ENCODE assay signal across 8 cellular contexts in the genomic region with DNA sequence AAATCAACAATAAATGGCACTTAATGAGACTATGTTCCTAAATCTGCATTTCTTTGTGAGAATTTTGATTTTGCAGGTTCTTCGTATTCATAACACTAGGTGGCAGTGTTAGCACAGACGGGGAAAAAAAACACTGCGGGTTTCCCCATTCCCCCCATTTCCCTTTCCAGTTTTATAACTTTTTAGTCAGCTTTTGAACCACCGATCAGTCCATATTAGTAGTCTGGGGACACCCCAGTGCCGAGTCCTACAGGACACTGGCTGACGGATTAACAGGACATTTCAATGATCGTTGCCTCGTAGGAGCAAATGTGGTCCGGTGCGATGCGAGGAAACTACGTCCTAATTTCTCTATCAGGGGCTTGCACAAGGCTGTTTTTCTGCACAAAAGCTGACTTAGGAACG.
DNase-seq lines count a peak whose midpoint lies in the region; ATAC-seq, FAIRE-seq and TF ChIP-seq lines count a peak whose summit lies in the region.

No MANE protein-coding gene starts in this region.

- H3K36me3 ChIP-seq in muscle layer of duodenum (ENCODE audit: control insufficient read depth in 1 of 2, insufficient read depth in 2 of 2, low read length in 2 of 2): no peaks in the 10 kb centered on the region

- peaks cover 2% of the 10 kb centered on the region for H3K36me3 Mint-ChIP-seq in T-helper 17 cell (ENCODE audit: low read depth)

- FAIRE-seq in HTR-8/SVneo (lab: Jason Lieb, UNC): no peak

- H3K4me3 Mint-ChIP-seq in T-helper 17 cell: peak overlapping the region; percentile 71

- DNase-seq in ELF-1 (ENCODE audit: low read depth, low spot score) (peak; percentile 36), HTR-8/SVneo (ENCODE audit: insufficient read length, low spot score) (peak; percentile 17), T-helper 17 cell (peak in 1 of 3 donors; percentile 5), dorsolateral prefrontal cortex (no peak), DMS114 treated with DMSO at 0.1 percent for 48 hours (lab: John Stamatoyannopoulos, UW; ENCODE audit: unreplicated experiment) (no peak)

- H3K27ac Mint-ChIP-seq in T-helper 17 cell: peak overlapping the region; percentile 53

- H3K27me3 Mint-ChIP-seq in T-helper 17 cell: peaks cover 21% of the 10 kb centered on the region

- peak overlapping the region in 1 of 59 donors; percentile 39 for H3K27ac ChIP-seq in dorsolateral prefrontal cortex
- H3K27ac ChIP-seq in muscle layer of duodenum (ENCODE audit: low read length): no peak overlapping the region

- peaks cover 9% of the 10 kb centered on the region for H3K4me1 Mint-ChIP-seq in T-helper 17 cell

- intact Hi-C loops in dorsolateral prefrontal cortex (cut with DNase I): loop anchor here (5.0 to 10.0 kb wide), 5 partner anchors 144 to 1104 kb away; no protein-coding TSS in a partner anchor

- peak; percentile 69 to 93 (median 82) for TF ChIP-seq CTCF in dorsolateral prefrontal cortex (IDR thresholded peaks at IDR 0.05 in 54 of 56, conservative IDR thresholded peaks at IDR 0.05 in 2 of 56; ENCODE audit: low read depth in 1 of 56, partially characterized antibody in 56 of 56)

- no peaks in the 10 kb centered on the region for H3K4me1 ChIP-seq in muscle layer of duodenum (ENCODE audit: control insufficient read depth in 1 of 2, insufficient read depth in 2 of 2, low read length in 2 of 2)

- peak overlapping the region in 57 of 59 donors; percentile 2 to 65 (median 47) for H3K4me3 ChIP-seq in dorsolateral prefrontal cortex
- peak overlapping the region; percentile 30 to 39 for H3K4me3 ChIP-seq in muscle layer of duodenum (ENCODE audit: low read depth in 1 of 2, low read length in 2 of 2)

- H3K27me3 ChIP-seq in dorsolateral prefrontal cortex (peaks cover 0 to 9% (median 0%) of the 10 kb centered on the region in 45 donors), muscle layer of duodenum (ENCODE audit: low read depth, low read length) (no peaks in the 10 kb centered on the region)

- H3K9me3 ChIP-seq in T-helper 17 cell (ENCODE audit: control insufficient read depth, low read length, poor library complexity, severe bottlenecking) (peaks cover 3% of the 10 kb centered on the region), muscle layer of duodenum (ENCODE audit: control insufficient read depth in 1 of 2, low read length in 2 of 2) (no peaks in the 10 kb centered on the region)

- peak; percentile 74 for ATAC-seq in T-helper 17 cell
- no peak for ATAC-seq in HG03159 (IDR thresholded peaks at IDR 0.05; ENCODE audit: unreplicated experiment)
- ATAC-seq in HG03045 (IDR thresholded peaks at IDR 0.05; ENCODE audit: unreplicated experiment): no peak

Comparison
In these comparisons a context has a peak if more than half of its experiments do, and no peak if none do; other contexts are left out.
1. DNase-seq: peak in ELF-1 (single experiment) and HTR-8/SVneo (single experiment); none in dorsolateral prefrontal cortex (0 of 10) and DMS114 treated with DMSO at 0.1 percent for 48 hours (single experiment).